ENCODE assay signal across 9 cellular contexts in the genomic region with DNA sequence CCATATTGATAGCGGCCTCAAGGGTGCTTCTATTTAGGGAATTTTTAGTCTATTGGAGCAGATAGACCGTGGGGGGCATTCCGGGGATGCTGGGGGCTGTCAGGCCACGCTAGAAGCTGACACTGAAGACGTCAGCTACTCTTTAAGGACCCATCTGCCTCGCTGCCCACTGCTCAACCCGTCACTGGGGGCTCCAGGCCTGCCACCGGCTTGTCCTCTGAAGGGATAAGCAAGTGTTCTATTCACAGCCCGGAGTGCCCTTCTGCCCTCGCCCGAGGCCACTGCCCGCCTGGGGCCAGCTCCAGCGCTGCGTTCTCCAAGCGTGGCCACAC. TPM values are rescaled to one million over a fixed set of nuclear protein-coding genes. Genes with fewer than 3 reads are reported as not detected.
DNase-seq lines count a peak whose midpoint lies in the region; ATAC-seq, FAIRE-seq and TF ChIP-seq lines count a peak whose summit lies in the region.
"Had no signal": no experiment of that assay in that cellular context is flagged by ENCODE, and none has a peak within 500 bp of the region (broad histone marks: within the 10 kb centered on the region; RNA-seq: fewer than 3 reads in every experiment).

No MANE protein-coding gene starts in this region.

- ATAC-seq in HG03354 (IDR thresholded peaks at IDR 0.05; ENCODE audit: poor library complexity, severe bottlenecking, unreplicated experiment) = peak; percentile 0

- intact Hi-C loops in posterior vena cava (cut with DNase I) = loop anchor here in 1 of 2 donors (10.0 kb wide), 1 partner anchor 57 kb away; no protein-coding TSS in a partner anchor

- H3K9me3 ChIP-seq in BE2C (no peaks in the 10 kb centered on the region), muscle layer of duodenum (ENCODE audit: control insufficient read depth in 1 of 2, low read length in 2 of 2) (no peaks in the 10 kb centered on the region)

- H3K36me3 ChIP-seq in BE2C (peaks cover 6% of the 10 kb centered on the region; the same call in 1 of the 2 replicates), bronchial epithelial cell (ENCODE audit: control insufficient read depth, insufficient read depth, low read length) (peaks cover 5% of the 10 kb centered on the region), muscle layer of duodenum (ENCODE audit: control insufficient read depth in 1 of 2, insufficient read depth in 2 of 2, low read length in 2 of 2) (peaks cover 0 to 5% of the 10 kb centered on the region in 2 donors)

- TF ChIP-seq CTCF in BE2C (IDR thresholded peaks at IDR 0.05; ENCODE audit: low read depth, low read length) = no peak
- no peak for TF ChIP-seq CTCF in bronchial epithelial cell (IDR thresholded peaks at IDR 0.05; ENCODE audit: insufficient read depth, low read length, severe bottlenecking)

- H3K27me3 ChIP-seq in BE2C (no peaks in the 10 kb centered on the region), bronchial epithelial cell (ENCODE audit: control insufficient read depth, insufficient read depth, low read length) (no peaks in the 10 kb centered on the region), muscle layer of duodenum (ENCODE audit: low read depth, low read length) (no peaks in the 10 kb centered on the region)

- DNase-seq in BE2C = no peak
- DNase-seq in bronchial epithelial cell (ENCODE audit: low read depth) = no peak
- no peak for DNase-seq in activated gamma-delta T cell (lab: John Stamatoyannopoulos, UW)
- DNase-seq in posterior vena cava (ENCODE audit: low spot score) = no peak
- no peak for DNase-seq in germinal center (ENCODE audit: low spot score)
- no peak for DNase-seq in activated CD4-positive, alpha-beta T cell treated with anti-CD3 and anti-CD28 coated beads for 1 hour

- FAIRE-seq in bronchial epithelial cell (lab: Jason Lieb, UNC) = no peak
- FAIRE-seq: endometrium had no signal

- peak overlapping the region; percentile 51 for H3K27ac ChIP-seq in muscle layer of duodenum (ENCODE audit: low read length)

- H3K4me3 ChIP-seq in BE2C (ENCODE audit: low read depth, low read length) = peak overlapping the region; percentile 53
- peak overlapping the region; percentile 54 for H3K4me3 ChIP-seq in bronchial epithelial cell (ENCODE audit: low read depth, low read length)
- peak overlapping the region; percentile 56 to 61 for H3K4me3 ChIP-seq in muscle layer of duodenum (ENCODE audit: low read depth in 1 of 2, low read length in 2 of 2)

- H3K4me1 ChIP-seq in BE2C = no peaks in the 10 kb centered on the region
- H3K4me1 ChIP-seq in muscle layer of duodenum (ENCODE audit: control insufficient read depth in 1 of 2, insufficient read depth in 2 of 2, low read length in 2 of 2) = peaks cover 0 to 10% of the 10 kb centered on the region in 2 donors

RNA-seq across cellular contexts. Expression of a gene that starts 0.7 kb away (rescaled TPM):
- polyA plus RNA-seq in BE2C (2012; ENCODE audit: insufficient read depth, insufficient read length, low read depth) = 17.6 TPM
- total RNA-seq in bronchial epithelial cell (14.5 and 19.1 TPM in 2 replicates), posterior vena cava (10 to 100 TPM; 25.5 to 36.7 TPM)
